In the genomic region with DNA sequence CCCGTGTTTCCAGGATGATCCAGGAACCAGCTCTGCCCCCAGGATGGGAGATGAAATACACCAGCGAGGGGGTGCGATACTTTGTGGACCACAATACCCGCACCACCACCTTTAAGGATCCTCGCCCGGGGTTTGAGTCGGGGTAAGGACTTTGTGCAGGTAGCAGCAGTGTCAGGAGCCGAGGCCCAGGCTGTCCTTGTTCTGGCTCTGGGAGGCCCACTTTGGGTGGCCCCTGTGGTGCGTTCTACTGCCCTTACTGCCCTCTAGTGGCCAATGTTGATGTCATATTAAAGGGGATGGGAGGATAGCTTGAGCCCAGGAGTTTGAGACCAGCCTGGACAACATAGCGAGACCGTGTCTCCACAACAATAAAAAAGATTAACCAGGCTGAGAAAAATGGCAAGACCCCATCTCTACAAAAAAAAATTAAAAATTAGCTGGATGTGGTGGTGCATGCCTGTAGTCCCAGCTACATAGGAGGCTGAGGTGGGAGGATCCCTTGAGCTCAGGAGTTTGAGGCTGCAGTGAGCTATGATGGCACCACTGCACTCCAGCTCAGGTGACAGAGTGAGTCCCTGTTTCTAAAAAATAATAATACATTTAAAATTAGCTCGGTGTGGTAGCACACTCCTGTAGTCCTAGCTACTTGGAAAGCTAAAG, we compare ENCODE assay signal across 8 cellular contexts. TPM values are rescaled to one million over a fixed set of nuclear protein-coding genes. Genes with fewer than 3 reads are reported as not detected.
A peak's percentile ranks its signal among the peaks of the same experiment; 100 is the strongest.
DNase-seq lines count a peak whose midpoint lies in the region; ATAC-seq and TF ChIP-seq lines count a peak whose summit lies in the region.

No MANE protein-coding gene starts in this region.

- TF ChIP-seq RAD21 in SK-N-SH (IDR thresholded peaks at IDR 0.05; ENCODE audit: low read length): peak; percentile 75

- H3K9me3 ChIP-seq in SK-N-SH: no peaks in the 10 kb centered on the region
- no peaks in the 10 kb centered on the region for H3K9me3 ChIP-seq in ascending aorta
- no peaks in the 10 kb centered on the region for H3K9me3 ChIP-seq in right cardiac atrium (ENCODE audit: control insufficient read depth, low read length)
- no peaks in the 10 kb centered on the region for H3K9me3 ChIP-seq in gastrocnemius medialis

- in situ Hi-C loops in gastrocnemius medialis (cut with MboI; ENCODE audit: low sequenced_read_pairs in 4 of 4): loop anchor here in 3 of 4 donors (5.0 to 10.0 kb wide), 3 partner anchors 128 to 138 kb away; no protein-coding TSS in a partner anchor

- H3K9me2 ChIP-seq in SK-N-SH: no peaks in the 10 kb centered on the region

- TF ChIP-seq EP300 in SK-N-SH (IDR thresholded peaks at IDR 0.05; ENCODE audit: borderline replicate concordance in 1 of 2, low read depth in 1 of 2, low read length in 1 of 2): no peak

- intact Hi-C loops in ascending aorta (cut with DNase I) (no loop called here), right cardiac atrium (cut with DNase I) (loop anchor here in 3 of 4 donors (2.0 to 5.0 kb wide), 2 partner anchors 133 kb away; no protein-coding TSS in a partner anchor), gastrocnemius medialis (cut with DNase I; ENCODE audit: low total_unique reads) (loop anchor here (1.0 kb wide), 1 partner anchor 134 kb away; no protein-coding TSS in a partner anchor)

- peak; percentile 87 for TF ChIP-seq CTCF in SK-N-SH (IDR thresholded peaks at IDR 0.05)
- TF ChIP-seq CTCF in ascending aorta (IDR thresholded peaks at IDR 0.05): peak; percentile 80 to 88 (median 83)
- TF ChIP-seq CTCF in gastrocnemius medialis (IDR thresholded peaks at IDR 0.05 in 4 of 5, conservative IDR thresholded peaks at IDR 0.05 in 1 of 5): peak; percentile 67 to 78 (median 77)

- H3K9ac ChIP-seq in SK-N-SH: no peak overlapping the region

- WGBS in SK-N-SH (ENCODE audit: low lambda C conversion rate): 69% methylated on average over 11 of the region's 12 CpGs
- 67% methylated on average over 12 of the region's 12 CpGs for WGBS in right cardiac atrium

- H3K4me3 ChIP-seq in SK-N-SH (ENCODE audit: low read depth in 2 of 2, low read length in 1 of 2): no peak overlapping the region
- H3K4me3 ChIP-seq in ascending aorta: peak overlapping the region; percentile 53 to 72
- H3K4me3 ChIP-seq in right cardiac atrium (ENCODE audit: low read length): no peak overlapping the region
- H3K4me3 ChIP-seq in gastrocnemius medialis: no peak overlapping the region

- ATAC-seq in right cardiac atrium (peak; percentile 66 to 76), gastrocnemius medialis (peak; percentile 53 to 77), GM18867 (IDR thresholded peaks at IDR 0.05; ENCODE audit: unreplicated experiment) (no peak), GM18861 (IDR thresholded peaks at IDR 0.05; ENCODE audit: unreplicated experiment) (no peak)

- H4K20me1 ChIP-seq in SK-N-SH (ENCODE audit: insufficient read depth): no peaks in the 10 kb centered on the region

- CTCF ChIA-PET in SK-N-SH (lab: Yijun Ruan, JAX): interaction anchor here (0.5 to 4.4 kb wide), 44 partner anchors 8 to 219 kb away, joined by 3 to 117 read pairs (median 4); a partner anchor contains a TSS

- H3K4me1 ChIP-seq in SK-N-SH (ENCODE audit: control insufficient read depth in 1 of 2, insufficient read depth in 2 of 2, low read depth in 1 of 2, low read length in 1 of 2) (no peaks in the 10 kb centered on the region; a peak in 1 of 4 replicates), ascending aorta (peaks cover 6 to 39% of the 10 kb centered on the region in 2 donors), right cardiac atrium (ENCODE audit: control insufficient read depth, insufficient read depth, low read length) (peaks cover 6% of the 10 kb centered on the region), gastrocnemius medialis (peaks cover 4 to 17% of the 10 kb centered on the region in 2 donors)

- H3K27me3 ChIP-seq in SK-N-SH (ENCODE audit: insufficient read depth) (no peaks in the 10 kb centered on the region), ascending aorta (no peaks in the 10 kb centered on the region), right cardiac atrium (ENCODE audit: control insufficient read depth, insufficient read depth) (no peaks in the 10 kb centered on the region), gastrocnemius medialis (no peaks in the 10 kb centered on the region)

- H3K79me2 ChIP-seq in SK-N-SH (ENCODE audit: insufficient read depth): no peaks in the 10 kb centered on the region

- H3F3A ChIP-seq in SK-N-SH (replicated peaks; ENCODE audit: insufficient read depth): no peaks in the 10 kb centered on the region

- DNase-seq in DMS53 (lab: John Stamatoyannopoulos, UW) (peak; percentile 71), HK-2 (ENCODE audit: unreplicated experiment) (peak; percentile 47), SK-N-SH (peak; percentile 85), ascending aorta (ENCODE audit: low spot score in 2 of 2) (peak in 1 of 2 donors; percentile 84), right cardiac atrium (peak; percentile 51 to 78 (median 76)), gastrocnemius medialis (no peak)

- H3K4me2 ChIP-seq in SK-N-SH: no peak overlapping the region

- no peak for TF ChIP-seq POLR2A in gastrocnemius medialis (IDR thresholded peaks at IDR 0.05)

- H3K36me3 ChIP-seq in SK-N-SH (replicated peaks in 1 of 2; ENCODE audit: control insufficient read depth in 1 of 2, insufficient read depth in 2 of 2, low read length in 1 of 2) (peaks cover 0 to 21% of the 10 kb centered on the region in 2 experiments), ascending aorta (peaks cover 46 to 65% of the 10 kb centered on the region in 2 donors), gastrocnemius medialis (peaks cover 0 to 42% of the 10 kb centered on the region in 2 donors)

- POLR2A ChIA-PET in SK-N-SH (lab: Yijun Ruan, JAX): no interaction called here

- H3K27ac ChIP-seq in SK-N-SH (ENCODE audit: low read depth in 2 of 2, low read length in 1 of 2) (no peak overlapping the region), ascending aorta (peak overlapping the region; percentile 96 to 97), right cardiac atrium (ENCODE audit: low read length) (no peak overlapping the region), gastrocnemius medialis (peak overlapping the region in 1 of 4 donors; percentile 70)

- H2AFZ ChIP-seq in SK-N-SH (ENCODE audit: low read depth): no peak overlapping the region

TF ChIP-seq in SK-N-SH, 30 proteins besides CTCF, POLR2A, EP300 and RAD21:
- TF ChIP-seq SMC3 (IDR thresholded peaks at IDR 0.05; ENCODE audit: low read depth, low read length) (peak; percentile 61), TCF12 (IDR thresholded peaks at IDR 0.05) (no peak)
TF ChIP-seq in SK-N-SH: peak in this region for 1.

RNA-seq across cellular contexts. Expression of a gene that starts 20.9 kb away (rescaled TPM):
- polyA plus RNA-seq in SK-N-SH (2012; rRNA removed) (0.15 and 0.20 TPM in 2 replicates), right cardiac atrium (0.18 TPM)
- 0.01 and 0.04 TPM in 2 replicates for polyA plus RNA-seq in SK-N-SH (2012; cell fraction: cytosol; rRNA removed)
- polyA plus RNA-seq in SK-N-SH (2012; cell fraction: nucleus; rRNA removed): 2.0 and 3.1 TPM in 2 replicates
- total RNA-seq in ascending aorta (25.2 TPM), right cardiac atrium (under 1 TPM; 0.34 to 0.74 (median 0.48) TPM), gastrocnemius medialis (under 1 TPM in 1 of 4 donors, not detected in 3; 0.71 TPM)

Comparison
In these comparisons a context has a peak if more than half of its experiments do, and no peak if none do; other contexts are left out.
1. DNase-seq: peak in DMS53 (single experiment), HK-2 (single experiment), SK-N-SH (single experiment) and right cardiac atrium (3 of 3); none in gastrocnemius medialis (0 of 2).
2. H3K27ac ChIP-seq: peak in ascending aorta (2 of 2); none in SK-N-SH (0 of 2) and right cardiac atrium (single experiment).
3. H3K4me3 ChIP-seq: peak in ascending aorta (2 of 2); none in SK-N-SH (0 of 2), right cardiac atrium (single experiment) and gastrocnemius medialis (0 of 4).
4. ATAC-seq: peak in right cardiac atrium (2 of 2) and gastrocnemius medialis (2 of 2); none in GM18867 (single experiment) and GM18861 (single experiment).
5. RNA of a gene that starts 20.9 kb away (total RNA-seq): 25.2 TPM in ascending aorta (single experiment); 0.34 to 0.74 TPM in right cardiac atrium and 0.71 TPM in gastrocnemius medialis; every median in the first group is over 10 times any median in the second.
6. Peak in every context shown above with its lines, with median percentiles within 50 percentile points of each other: CTCF ChIP-seq.